ENCODE assay signal across 8 cellular contexts in genomic region chr12:31659087-31659942, GRCh38.
DNase-seq lines count a peak whose midpoint lies in the region; ATAC-seq lines count a peak whose summit lies in the region.

TSS of gene ETFBKMT (plus strand) at chr12:31659688. CDS start at chr12:31661954, 2,266 bp downstream.

- DNase-seq in COLO668 (lab: John Stamatoyannopoulos, UW; ENCODE audit: unreplicated experiment): peak; percentile 90
- DNase-seq in HS-27A (ENCODE audit: low read depth): peak; percentile 99
- peak; percentile 30 for DNase-seq in NK-92 (lab: John Stamatoyannopoulos, UW; ENCODE audit: unreplicated experiment)
- peak; percentile 55 to 77 (median 75) for DNase-seq in activated CD8-positive, alpha-beta memory T cell treated with anti-CD3 and anti-CD28 coated beads for 48 hours (ENCODE audit: low read depth in 2 of 3, low spot score in 2 of 3)
- DNase-seq in effector memory CD8-positive, alpha-beta T cell: peak; percentile 86 to 87 (median 86)
- peak; percentile 83 to 84 for DNase-seq in memory B cell (ENCODE audit: low spot score in 2 of 2)
- DNase-seq in stimulated activated CD8-positive, alpha-beta memory T cell treated with anti-CD3 and anti-CD28 coated beads, Interleukin-12 subunit alpha, Interleukin-12 subunit beta, amount 100 ng/mL, for 24 hours (ENCODE audit: extremely low read depth): peak; percentile 80

- peak within 1 kb of the TSS; percentile 83 to 85 for H3K4me3 Mint-ChIP-seq in effector memory CD8-positive, alpha-beta T cell
- peak within 1 kb of the TSS; percentile 99 for H3K4me3 Mint-ChIP-seq in memory B cell

- peaks cover 5 to 9% of the 10 kb centered on the region in 2 donors for H3K4me1 Mint-ChIP-seq in effector memory CD8-positive, alpha-beta T cell (ENCODE audit: low read depth in 2 of 2)
- H3K4me1 Mint-ChIP-seq in memory B cell: peaks cover 20% of the 10 kb centered on the region

- peak; percentile 100 for ATAC-seq in GM19467 (IDR thresholded peaks at IDR 0.05; ENCODE audit: unreplicated experiment)
- ATAC-seq in effector memory CD8-positive, alpha-beta T cell (replicated peaks): peak; percentile 99
- peak; percentile 97 for ATAC-seq in memory B cell (ENCODE audit: low read depth)

- H3K36me3 Mint-ChIP-seq in effector memory CD8-positive, alpha-beta T cell (ENCODE audit: insufficient read depth): no peaks in the 10 kb centered on the region
- H3K36me3 Mint-ChIP-seq in memory B cell: peaks cover 4% of the 10 kb centered on the region

- H3K27me3 Mint-ChIP-seq in effector memory CD8-positive, alpha-beta T cell: no peaks in the 10 kb centered on the region
- H3K27me3 Mint-ChIP-seq in memory B cell: no peaks in the 10 kb centered on the region

- H3K9me3 Mint-ChIP-seq in effector memory CD8-positive, alpha-beta T cell: no peaks in the 10 kb centered on the region
- H3K9me3 Mint-ChIP-seq in memory B cell: no peaks in the 10 kb centered on the region

- peak within 1 kb of the TSS; percentile 92 to 96 for H3K27ac Mint-ChIP-seq in effector memory CD8-positive, alpha-beta T cell
- peak within 1 kb of the TSS; percentile 96 for H3K27ac Mint-ChIP-seq in memory B cell

Comparison
In these comparisons a context has a peak if more than half of its experiments do, and no peak if none do; other contexts are left out.
1. Peak in every context shown above with its lines: DNase-seq and ATAC-seq.
2. DNase-seq: peak in every context shown above with its lines; median percentile 99 in HS-27A; 90 in COLO668; 86 in effector memory CD8-positive, alpha-beta T cell; 84 in memory B cell; 80 in stimulated activated CD8-positive, alpha-beta memory T cell treated with anti-CD3 and anti-CD28 coated beads, Interleukin-12 subunit alpha, Interleukin-12 subunit beta, amount 100 ng/mL, for 24 hours; 75 in activated CD8-positive, alpha-beta memory T cell treated with anti-CD3 and anti-CD28 coated beads for 48 hours; 30 in NK-92.